21 cellular contexts compared by ENCODE assay signal in genomic region chr5:153699035-153699434, GRCh38.
DNase-seq lines count a peak whose midpoint lies in the region; ATAC-seq and TF ChIP-seq lines count a peak whose summit lies in the region.
"Had no signal": no experiment of that assay in that cellular context is flagged by ENCODE, and none has a peak within 500 bp of the region (broad histone marks: within the 10 kb centered on the region; RNA-seq: fewer than 3 reads in every experiment).

No MANE protein-coding gene starts in this region.

- H3K36me3 ChIP-seq in breast epithelium (no peaks in the 10 kb centered on the region), esophagus squamous epithelium (no peaks in the 10 kb centered on the region)
- H3K36me3 ChIP-seq: BLaER1 treated with 17β-estradiol and CSF1 and Interleukin-3, amounts not matched to agents 10 nM and 100 nM had no signal

- ATAC-seq in foreskin keratinocyte (peak; percentile 18), HG02610 (IDR thresholded peaks at IDR 0.05; ENCODE audit: unreplicated experiment) (no peak)
- ATAC-seq: GM12878, GM23338, HCT116, Panc1 had no signal

- no peaks in the 10 kb centered on the region for H3K27me3 ChIP-seq in breast epithelium
- no peaks in the 10 kb centered on the region for H3K27me3 ChIP-seq in foreskin keratinocyte
- H3K27me3 ChIP-seq in esophagus squamous epithelium: no peaks in the 10 kb centered on the region
- H3K27me3 ChIP-seq: BLaER1 treated with 17β-estradiol and CSF1 and Interleukin-3, amounts not matched to agents 10 nM and 100 nM had no signal

- CTCF ChIA-PET in MCF 10A (lab: Yijun Ruan, JAX): interaction anchor here (1.3 kb wide), 1 partner anchor 62 kb away, joined by 3 read pairs; no protein-coding TSS in a partner anchor

- no peaks in the 10 kb centered on the region for H3K36me3 Mint-ChIP-seq in MCF 10A (ENCODE audit: insufficient read depth, unreplicated experiment)
- H3K36me3 Mint-ChIP-seq: CD8-positive, alpha-beta memory T cell had no signal

- no peak for TF ChIP-seq POLR2A in breast epithelium (IDR thresholded peaks at IDR 0.05)
- no peak for TF ChIP-seq POLR2A in esophagus squamous epithelium (IDR thresholded peaks at IDR 0.05)

- peaks cover 5% of the 10 kb centered on the region for H3K4me1 Mint-ChIP-seq in MCF 10A (ENCODE audit: insufficient read depth, unreplicated experiment)
- H3K4me1 Mint-ChIP-seq: CD8-positive, alpha-beta memory T cell had no signal

- no peak overlapping the region for H3K4me3 Mint-ChIP-seq in MCF 10A (ENCODE audit: unreplicated experiment)
- H3K4me3 Mint-ChIP-seq: CD8-positive, alpha-beta memory T cell; GM23338 had no signal

- H3K4me1 ChIP-seq in breast epithelium (no peaks in the 10 kb centered on the region), foreskin keratinocyte (no peaks in the 10 kb centered on the region), esophagus squamous epithelium (no peaks in the 10 kb centered on the region)

- no peaks in the 10 kb centered on the region for H3K9me3 Mint-ChIP-seq in MCF 10A (ENCODE audit: unreplicated experiment)
- H3K9me3 Mint-ChIP-seq: GM23338 had no signal

- POLR2A ChIA-PET in MCF 10A (lab: Yijun Ruan, JAX): no interaction called here

- TF ChIP-seq CTCF in MCF 10A (IDR thresholded peaks at IDR 0.05; ENCODE audit: unreplicated experiment) (no peak), breast epithelium (IDR thresholded peaks at IDR 0.05) (no peak), foreskin keratinocyte (conservative IDR thresholded peaks at IDR 0.05) (no peak), esophagus squamous epithelium (IDR thresholded peaks at IDR 0.05) (no peak), GM13977 (IDR thresholded peaks at IDR 0.05; ENCODE audit: extremely low read depth, insufficient read depth, missing control alignments) (no peak)

- intact Hi-C loops in MCF 10A (cut with micrococcal nuclease): no loop called here
- intact Hi-C loops in breast epithelium (cut with DNase I; ENCODE audit: low total_unique reads): no loop called here
- intact Hi-C loops in esophagus squamous epithelium (cut with DNase I): no loop called here

- H3K27me3 Mint-ChIP-seq in MCF 10A (ENCODE audit: insufficient read depth, unreplicated experiment): no peaks in the 10 kb centered on the region

- H3K4me3 ChIP-seq in breast epithelium: no peak overlapping the region
- no peak overlapping the region for H3K4me3 ChIP-seq in esophagus squamous epithelium
- H3K4me3 ChIP-seq: BLaER1 treated with 17β-estradiol and CSF1 and Interleukin-3, amounts not matched to agents 10 nM and 100 nM; GM12878; GM23338; SK-N-MC had no signal

- H3K9me3 ChIP-seq in breast epithelium (no peaks in the 10 kb centered on the region), esophagus squamous epithelium (no peaks in the 10 kb centered on the region)

- in situ Hi-C loops in GM13977 (cut with MboI; ENCODE audit: low pct_unique_long_range_greater_than_20kb, low sequenced_read_pairs, unreplicated experiment): no loop called here

- BruUV-seq in MCF 10A (replicated peaks; lab: Mats Ljungman, UMichigan): no TSS peak

- DNase-seq in MCF 10A (ENCODE audit: unreplicated experiment) (peak; percentile 20), breast epithelium (ENCODE audit: low spot score in 2 of 2) (no peak), SW480 (ENCODE audit: low spot score) (peak; percentile 47), foreskin keratinocyte (no peak), esophagus squamous epithelium (lab: John Stamatoyannopoulos, UW) (no peak), SIG-M5 (lab: John Stamatoyannopoulos, UW) (no peak), GM13977 (ENCODE audit: low spot score) (no peak)
- DNase-seq: 8988T; CD8-positive, alpha-beta memory T cell; DMS79; Kasumi-1; NCI-H1417; NCI-H2029; NCI-H510A treated with DMSO at 0.1 percent for 48 hours had no signal

- no peak overlapping the region for H3K27ac Mint-ChIP-seq in MCF 10A (ENCODE audit: low read depth, unreplicated experiment)
- H3K27ac Mint-ChIP-seq: CD8-positive, alpha-beta memory T cell; GM23338 had no signal

- H3K27ac ChIP-seq in breast epithelium: no peak overlapping the region
- H3K27ac ChIP-seq in foreskin keratinocyte: no peak overlapping the region
- no peak overlapping the region for H3K27ac ChIP-seq in esophagus squamous epithelium
- H3K27ac ChIP-seq: BLaER1 treated with 17β-estradiol and CSF1 and Interleukin-3, amounts not matched to agents 10 nM and 100 nM; SK-N-MC had no signal

- WGBS in esophagus squamous epithelium, 2 donors: 71 to 80% methylated on average over 3 of the region's 3 CpGs

Comparison
In these comparisons a context has a peak if more than half of its experiments do, and no peak if none do; other contexts are left out.
1. DNase-seq: peak in MCF 10A (single experiment) and SW480 (single experiment); none in breast epithelium (0 of 2), foreskin keratinocyte (0 of 2), esophagus squamous epithelium (single experiment), SIG-M5 (single experiment) and GM13977 (single experiment).